ENCODE assay signal across 8 cellular contexts in genomic region chr1:36306210-36306901, GRCh38. TPM values are rescaled to one million over a fixed set of nuclear protein-coding genes. Genes with fewer than 3 reads are reported as not detected.
DNase-seq lines count a peak whose midpoint lies in the region; FAIRE-seq and TF ChIP-seq lines count a peak whose summit lies in the region.

Gene SH3D21, plus strand, starts transcription at chr1:36306368. Its CDS starts 53 bp downstream, at chr1:36306421.

- no peak within 1 kb of the TSS for H2BK120ac ChIP-seq in H1 (replicated peaks; ENCODE audit: low read depth, low read length)

- peaks cover 0 to 9% (median 6%) of the 10 kb centered on the region in 4 experiments; a peak in 6 of 7 replicates for H3K4me1 ChIP-seq in H1 (replicated peaks in 1 of 4; ENCODE audit: control insufficient read depth in 3 of 4, insufficient read depth in 4 of 4, low read length in 3 of 4)
- peaks cover 5 to 15% of the 10 kb centered on the region in 2 donors for H3K4me1 ChIP-seq in muscle layer of duodenum (ENCODE audit: control insufficient read depth in 1 of 2, insufficient read depth in 2 of 2, low read length in 2 of 2)
- peaks cover 23% of the 10 kb centered on the region for H3K4me1 ChIP-seq in vagina

- H3K36me3 ChIP-seq in H7 (replicated peaks; ENCODE audit: control insufficient read depth, insufficient read depth, low read length) (peaks cover 17% of the 10 kb centered on the region), H1 (ENCODE audit: control insufficient read depth in 2 of 4, insufficient read depth in 4 of 4, low read length in 3 of 4) (peaks cover 11 to 28% (median 23%) of the 10 kb centered on the region in 4 experiments), muscle layer of duodenum (ENCODE audit: control insufficient read depth in 1 of 2, insufficient read depth in 2 of 2, low read length in 2 of 2) (peaks cover 25 to 30% of the 10 kb centered on the region in 2 donors), vagina (peaks cover 0 to 34% of the 10 kb centered on the region in 2 donors)

- H2BK12ac ChIP-seq in H1 (ENCODE audit: low read depth, low read length) = no peak within 1 kb of the TSS; the same call in 1 of the 2 replicates

- peak within 1 kb of the TSS; percentile 63; the same call in 1 of the 2 replicates for H3K18ac ChIP-seq in H1 (ENCODE audit: extremely low read depth, low read length)

- FAIRE-seq in H1 (lab: Jason Lieb, UNC) (no peak), D721Med (lab: Jason Lieb, UNC) (no peak)

- intact Hi-C loops in vagina (cut with DNase I) = no loop called here

- H3K4ac ChIP-seq in H1 (replicated peaks; ENCODE audit: insufficient read length, low read depth, low read length) = no peak within 1 kb of the TSS

- H3K4me2 ChIP-seq in H1 (ENCODE audit: insufficient read depth in 1 of 2, low read depth in 2 of 2, low read length in 2 of 2) = peak within 1 kb of the TSS; percentile 65 to 76

- no peak within 1 kb of the TSS for H2BK20ac ChIP-seq in H1 (ENCODE audit: low read length)

- H4K8ac ChIP-seq in H1 (ENCODE audit: extremely low read depth, insufficient read depth, low read length) = peak within 1 kb of the TSS; percentile 94

- H4K5ac ChIP-seq in H1 (ENCODE audit: insufficient read length, low read depth, low read length) = peak within 1 kb of the TSS; percentile 75

- peak within 1 kb of the TSS in 3 of 4 experiments; percentile 51 to 66 (median 62); a peak in 5 of 7 replicates for H3K9ac ChIP-seq in H1 (replicated peaks in 1 of 4; ENCODE audit: extremely low read depth in 1 of 4, low read depth in 3 of 4, low read length in 3 of 4)

- peaks cover 2% of the 10 kb centered on the region; the same call in 1 of the 2 replicates for H3K27me3 ChIP-seq in H7 (ENCODE audit: control insufficient read depth, insufficient read depth, low read length)
- H3K27me3 ChIP-seq in H1 (replicated peaks in 1 of 4; ENCODE audit: control insufficient read depth in 3 of 4, extremely low read depth in 1 of 4, insufficient read depth in 3 of 4, low read length in 3 of 4) = no peaks in the 10 kb centered on the region
- no peaks in the 10 kb centered on the region for H3K27me3 ChIP-seq in muscle layer of duodenum (ENCODE audit: low read depth, low read length)
- no peaks in the 10 kb centered on the region for H3K27me3 ChIP-seq in vagina

- H2AFZ ChIP-seq in H1 (ENCODE audit: low read length) = no peak within 1 kb of the TSS

- no peaks in the 10 kb centered on the region; the same call in 1 of the 2 replicates for H3K79me1 ChIP-seq in H1 (ENCODE audit: low read depth, low read length)

- H2AK5ac ChIP-seq in H1 (ENCODE audit: low read depth, low read length) = no peak within 1 kb of the TSS

- no peak within 1 kb of the TSS for H2BK15ac ChIP-seq in H1 (ENCODE audit: low read length)

- TF ChIP-seq EP300 in H1 (IDR thresholded peaks at IDR 0.05; ENCODE audit: borderline replicate concordance in 1 of 2, low read depth in 2 of 2, low read length in 2 of 2) = no peak

- H2BK5ac ChIP-seq in H1 (ENCODE audit: low read depth, low read length) = peak within 1 kb of the TSS; percentile 60; the same call in 1 of the 2 replicates

- no peak within 1 kb of the TSS for H4K91ac ChIP-seq in H1 (replicated peaks; ENCODE audit: insufficient read length, low read length)

- H3K27ac ChIP-seq in H1 (ENCODE audit: low read depth, low read length) (0 out of 2 replicates have a peak within 1 kb of the TSS, but pooled peaks have one; percentile 1), muscle layer of duodenum (ENCODE audit: low read length) (peak within 1 kb of the TSS; percentile 69), vagina (peak within 1 kb of the TSS; percentile 81)

- no peaks in the 10 kb centered on the region for H3K9me3 ChIP-seq in H1 (ENCODE audit: insufficient read depth in 2 of 2, low read depth in 1 of 2, low read length in 1 of 2)
- no peaks in the 10 kb centered on the region for H3K9me3 ChIP-seq in muscle layer of duodenum (ENCODE audit: control insufficient read depth in 1 of 2, low read length in 2 of 2)
- no peaks in the 10 kb centered on the region for H3K9me3 ChIP-seq in vagina

- no peak for TF ChIP-seq RAD21 in H1 (IDR thresholded peaks at IDR 0.05 in 1 of 2, conservative IDR thresholded peaks at IDR 0.05 in 1 of 2; ENCODE audit: low read depth in 2 of 2, low read length in 2 of 2)

- CTCF ChIA-PET in H1 (lab: Charles Lee; ENCODE audit: partially characterized antibody) = interaction anchor here (0.5 to 2.8 kb wide), 16 partner anchors 8 to 959 kb away, joined by 3 to 12 read pairs (median 4); partner anchors contain the start of gene TRAPPC3

- H4K20me1 ChIP-seq in H1 (replicated peaks in 1 of 2; ENCODE audit: control insufficient read depth in 1 of 2, insufficient read depth in 2 of 2, low read length in 2 of 2) = peaks cover 0 to 10% of the 10 kb centered on the region in 2 experiments

- peak within 1 kb of the TSS; percentile 46 for H3K56ac ChIP-seq in H1 (replicated peaks; ENCODE audit: insufficient read length, low read depth, low read length)

- peak; percentile 4 for TF ChIP-seq CTCF in GM12865 (IDR thresholded peaks at IDR 0.05; ENCODE audit: insufficient read depth, low read depth, low read length, missing control alignments)
- peak in 1 of 3 experiments; percentile 9; a peak in 2 of 4 replicates for TF ChIP-seq CTCF in H1 (IDR thresholded peaks at IDR 0.05; ENCODE audit: control extremely low read depth in 1 of 3, insufficient read depth in 1 of 3, low read depth in 1 of 3, low read length in 3 of 3)
- no peak for TF ChIP-seq CTCF in vagina (IDR thresholded peaks at IDR 0.05)
- TF ChIP-seq CTCF in D721Med (IDR thresholded peaks at IDR 0.05; ENCODE audit: insufficient read depth, missing control alignments) = no peak

- 1% methylated on average over 50 of the region's 65 CpGs; no CpG with 5 or more reads in 1 of the 2 experiments for WGBS in H1 (ENCODE audit: extremely low coverage in 1 of 2, insufficient coverage in 1 of 2, insufficient read length in 1 of 2, insufficient replicate concordance in 2 of 2, low coverage in 1 of 2, low lambda C conversion rate in 2 of 2, missing lambda C conversion rate in 1 of 2), 2 experiments

- POLR2A ChIA-PET in H1 (lab: Charles Lee; ENCODE audit: partially characterized antibody) = interaction anchor here (0.7 to 6.8 kb wide), 26 partner anchors 9 to 157 kb away, joined by 3 to 130 read pairs (median 4); partner anchors contain the start of genes EVA1B, LSM10, MAP7D1 and THRAP3

- H3K79me2 ChIP-seq in H1 (ENCODE audit: control insufficient read depth in 1 of 2, insufficient read depth in 2 of 2, low read length in 2 of 2) = no peaks in the 10 kb centered on the region

- DNase-seq in GM12865 (ENCODE audit: low read depth) = peak; percentile 50
- DNase-seq in H7 = peak; percentile 96
- DNase-seq in LoVo (ENCODE audit: low spot score) = peak; percentile 71
- peak; percentile 47 for DNase-seq in activated CD4-positive, alpha-beta T cell treated with anti-CD3 and anti-CD28 coated beads for 4 hours
- peak; percentile 65 to 84 for DNase-seq in H1 (ENCODE audit: low read depth in 1 of 2, low spot score in 2 of 2)
- no peak for DNase-seq in vagina (ENCODE audit: extremely low spot score in 2 of 2)
- DNase-seq in D721Med (ENCODE audit: insufficient read length, low spot score) = no peak

- H3K4me3 ChIP-seq in GM12865 (ENCODE audit: low read depth, low read length) (peak within 1 kb of the TSS; percentile 79), H7 (ENCODE audit: insufficient read depth, low read depth, low read length) (peak within 1 kb of the TSS; percentile 89), H1 (ENCODE audit: extremely low read depth in 1 of 4, insufficient read depth in 2 of 4, low read depth in 3 of 4, low read length in 4 of 4) (peak within 1 kb of the TSS; percentile 62 to 87 (median 72)), muscle layer of duodenum (ENCODE audit: low read depth in 1 of 2, low read length in 2 of 2) (peak within 1 kb of the TSS; percentile 68 to 83), vagina (peak within 1 kb of the TSS; percentile 59 to 81)

- H3K23ac ChIP-seq in H1 (ENCODE audit: insufficient read length) = no peak within 1 kb of the TSS

- H3K14ac ChIP-seq in H1 (ENCODE audit: insufficient read length) = no peak within 1 kb of the TSS

- peaks cover 6% of the 10 kb centered on the region for H3K23me2 ChIP-seq in H1 (ENCODE audit: low read depth, low read length)

- TF ChIP-seq POLR2A in H1 (IDR thresholded peaks at IDR 0.05; ENCODE audit: control extremely low read depth in 1 of 2, low read depth in 2 of 2, low read length in 2 of 2) = peak in 1 of 2 experiments; percentile 68; a peak in 2 of 3 replicates
- TF ChIP-seq POLR2A in vagina (IDR thresholded peaks at IDR 0.05) = no peak

TF ChIP-seq in H1, 55 proteins besides CTCF, POLR2A, EP300 and RAD21 (continues in another document):
- TF ChIP-seq SP4 (IDR thresholded peaks at IDR 0.05; ENCODE audit: low read length) (no peak; the same call in 1 of the 2 replicates), POLR2AphosphoS5 (IDR thresholded peaks at IDR 0.05; ENCODE audit: low read depth, low read length) (no peak), PHF8 (conservative IDR thresholded peaks at IDR 0.05; ENCODE audit: low read depth, low read length) (peak; percentile 56), HDAC2 (IDR thresholded peaks at IDR 0.05; ENCODE audit: borderline replicate concordance in 1 of 2, low read depth in 2 of 2, low read length in 2 of 2) (peak in 1 of 2 experiments; percentile 4; a peak in 2 of 4 replicates), EZH2 (IDR thresholded peaks at IDR 0.05; ENCODE audit: low read depth, low read length, severe bottlenecking) (no peak)
- TF ChIP-seq, protein P1, sequence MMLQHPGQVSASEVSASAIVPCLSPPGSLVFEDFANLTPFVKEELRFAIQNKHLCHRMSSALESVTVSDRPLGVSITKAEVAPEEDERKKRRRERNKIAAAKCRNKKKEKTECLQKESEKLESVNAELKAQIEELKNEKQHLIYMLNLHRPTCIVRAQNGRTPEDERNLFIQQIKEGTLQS (IDR thresholded peaks at IDR 0.05; ENCODE audit: insufficient read depth, low read depth, low read length) = no peak
- TF ChIP-seq, protein P2, sequence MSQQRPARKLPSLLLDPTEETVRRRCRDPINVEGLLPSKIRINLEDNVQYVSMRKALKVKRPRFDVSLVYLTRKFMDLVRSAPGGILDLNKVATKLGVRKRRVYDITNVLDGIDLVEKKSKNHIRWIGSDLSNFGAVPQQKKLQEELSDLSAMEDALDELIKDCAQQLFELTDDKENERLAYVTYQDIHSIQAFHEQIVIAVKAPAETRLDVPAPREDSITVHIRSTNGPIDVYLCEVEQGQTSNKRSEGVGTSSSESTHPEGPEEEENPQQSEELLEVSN (IDR thresholded peaks at IDR 0.05) = peak; percentile 50; the same call in 1 of the 2 replicates

RNA-seq across cellular contexts. Expression of gene SH3D21, which starts in this region (rescaled TPM):
- 4.7 and 4.8 TPM in 2 replicates for total RNA-seq in H7 (2014; rRNA removed; shearing (Covaris generic))
- total RNA-seq in H1 (2021; fragmentation: NEBNext Ultra II Directional; extraction: Animal tissue kit (Norgen Biotek cat#: 25700)) = 8.6 and 9.8 TPM in 2 replicates
- 3.4 and 5.1 TPM in 2 replicates for polyA plus RNA-seq in H1 (2011; rRNA removed)
- 5.9 TPM for polyA plus RNA-seq in H1 (2011; cell fraction: cytosol; rRNA removed)
- polyA plus RNA-seq in H1 (2011; cell fraction: nucleus; rRNA removed) = 37.3 TPM
- 9.1 to 11.5 TPM (median 10.7 TPM) in 4 replicates for polyA plus RNA-seq in H1 (2012, experiment 1 of 2)
- polyA plus RNA-seq in H1 (2012, experiment 2 of 2) = 6.0 TPM
- 7.1 TPM for polyA plus RNA-seq in H1 (2013, experiment 1 of 2)
- 5.3 TPM for polyA plus RNA-seq in H1 (2013, experiment 2 of 2)
- 4.2 TPM in 2 replicates for polyA minus RNA-seq in H1 (2011; rRNA and poly(A)+ RNA removed)
- polyA minus RNA-seq in H1 (2011; cell fraction: cytosol; rRNA and poly(A)+ RNA removed) = 4.1 TPM
- polyA minus RNA-seq in H1 (2011; cell fraction: nucleus; rRNA and poly(A)+ RNA removed) = 13.3 TPM
- 17.2 TPM for total RNA-seq in vagina

Comparison
In these comparisons a context has a peak if more than half of its experiments do, and no peak if none do; other contexts are left out.
1. DNase-seq: peak in GM12865 (single experiment), H7 (single experiment), LoVo (single experiment), activated CD4-positive, alpha-beta T cell treated with anti-CD3 and anti-CD28 coated beads for 4 hours (2 of 2) and H1 (2 of 2); none in vagina (0 of 2) and D721Med (single experiment).
2. H3K27ac ChIP-seq: peak in every context shown above with its lines; median percentile 81 in vagina; 69 in muscle layer of duodenum; 1 in H1.
3. Peak in every context shown above with its lines, with median percentiles within 50 percentile points of each other: H3K4me3 ChIP-seq.